12 cellular contexts compared by ENCODE assay signal in genomic region chr5:119373449-119373858, GRCh38. TPM values are rescaled to one million over a fixed set of nuclear protein-coding genes. Genes with fewer than 3 reads are reported as not detected.
A peak's percentile ranks its signal among the peaks of the same experiment; 100 is the strongest.
DNase-seq lines count a peak whose midpoint lies in the region; ATAC-seq, FAIRE-seq and TF ChIP-seq lines count a peak whose summit lies in the region.
"Had no signal": no experiment of that assay in that cellular context is flagged by ENCODE, and none has a peak within 500 bp of the region (broad histone marks: within the 10 kb centered on the region; RNA-seq: fewer than 3 reads in every experiment).

No MANE protein-coding gene starts in this region.

- no peak overlapping the region for H3K4me3 Mint-ChIP-seq in T-cell

- POLR2A ChIA-PET in T-cell (lab: Charles Lee): interaction anchor here (0.6 to 1.2 kb wide), 2 partner anchors 16 to 74 kb away, joined by 3 to 7 read pairs; no protein-coding TSS in a partner anchor

- no peaks in the 10 kb centered on the region for H3K36me3 ChIP-seq in ascending aorta

- no peaks in the 10 kb centered on the region for H3K27me3 Mint-ChIP-seq in T-cell

- H3K36me3 Mint-ChIP-seq in T-cell: peaks cover 36% of the 10 kb centered on the region

- CTCF ChIA-PET in T-cell (lab: Charles Lee): interaction anchor here (0.8 to 1.2 kb wide), 3 partner anchors 10 to 20 kb away, joined by 3 to 5 read pairs (median 3); no protein-coding TSS in a partner anchor

- TF ChIP-seq CTCF in ascending aorta (IDR thresholded peaks at IDR 0.05): no peak

- peak overlapping the region; percentile 3 to 12 for H3K27ac Mint-ChIP-seq in T-cell

- no peaks in the 10 kb centered on the region for H3K9me3 Mint-ChIP-seq in T-cell

- FAIRE-seq in GM12891 (lab: Jason Lieb, UNC): peak; percentile 69
- FAIRE-seq: RCC 7860 had no signal

- ATAC-seq in GM19372 (IDR thresholded peaks at IDR 0.05; ENCODE audit: low read depth, unreplicated experiment) (peak; percentile 43), HG02885 (IDR thresholded peaks at IDR 0.05; ENCODE audit: poor library complexity, unreplicated experiment) (peak; percentile 53), T-cell (replicated peaks in 1 of 4) (no peak)

- no peak for DNase-seq in GM12891 (ENCODE audit: insufficient read length, low spot score)
- no peak for DNase-seq in T-cell
- DNase-seq in COLO829 (ENCODE audit: low spot score): no peak
- DNase-seq in effector CD4-positive, alpha-beta T cell: no peak
- no peak for DNase-seq in ascending aorta (ENCODE audit: low spot score in 2 of 2)
- DNase-seq in cardiac septum (ENCODE audit: low spot score): no peak
- DNase-seq: activated CD4-positive, alpha-beta T cell treated with anti-CD3 and anti-CD28 coated beads for 1 hour; amygdala; NCI-H1694 treated with DMSO at 0.1 percent for 48 hours had no signal

- peaks cover 0 to 19% of the 10 kb centered on the region in 2 donors for H3K4me1 ChIP-seq in ascending aorta

- intact Hi-C loops in ascending aorta (cut with DNase I) (no loop called here), cardiac septum (cut with DNase I) (no loop called here)

- H3K9me3 ChIP-seq in ascending aorta: no peaks in the 10 kb centered on the region

- TF ChIP-seq POLR2A in GM12891 (IDR thresholded peaks at IDR 0.05; ENCODE audit: low read depth, low read length): no peak

- peaks cover 62 to 77% (median 70%) of the 10 kb centered on the region in 3 donors for H3K4me1 Mint-ChIP-seq in T-cell

- H3K4me3 ChIP-seq in ascending aorta: no peak overlapping the region

- H3K27ac ChIP-seq in ascending aorta: peak overlapping the region in 1 of 2 donors; percentile 42

- no peaks in the 10 kb centered on the region for H3K27me3 ChIP-seq in ascending aorta

TF ChIP-seq in GM12891, 5 proteins besides CTCF, POLR2A, EP300 and RAD21:
- TF ChIP-seq POU2F2 (IDR thresholded peaks at IDR 0.05; ENCODE audit: low read depth, low read length) (no peak), PAX5 (IDR thresholded peaks at IDR 0.05; ENCODE audit: insufficient read depth, low read length, severe bottlenecking) (no peak), SPI1 (IDR thresholded peaks at IDR 0.05; ENCODE audit: low read depth, low read length) (no peak), POLR2AphosphoS5 (IDR thresholded peaks at IDR 0.05; ENCODE audit: low read depth, low read length) (no peak), TAF1 (IDR thresholded peaks at IDR 0.05; ENCODE audit: low read depth, low read length) (no peak)

RNA-seq across cellular contexts. Expression of gene TNFAIP8, which starts 17.6 kb away (rescaled TPM):
- 82.8 TPM for polyA plus RNA-seq in GM12891 (2012; ENCODE audit: low read depth, missing spikeins)
- total RNA-seq in T-cell (100 to 1,000 TPM; 128 to 145 (median 135) TPM), ascending aorta (3.5 TPM), cardiac septum (2.6 TPM)

Comparison
In these comparisons a context has a peak if more than half of its experiments do, and no peak if none do; other contexts are left out.
1. ATAC-seq: peak in GM19372 (single experiment) and HG02885 (single experiment); none in T-cell (0 of 4).
2. RNA of gene TNFAIP8, which starts 17.6 kb away (total RNA-seq): 128 to 145 TPM in T-cell; 3.5 TPM in ascending aorta (single experiment) and 2.6 TPM in cardiac septum (single experiment); every median in the first group is over 10 times any median in the second.